In genomic region chr14:101882141-101882935, GRCh38 we compare ENCODE assay signal across 33 cellular contexts.
DNase-seq lines count a peak whose midpoint lies in the region; ATAC-seq and TF ChIP-seq lines count a peak whose summit lies in the region.
"Had no signal": no experiment of that assay in that cellular context is flagged by ENCODE, and none has a peak within 500 bp of the region (broad histone marks: within the 10 kb centered on the region; RNA-seq: fewer than 3 reads in every experiment).

No MANE protein-coding gene starts in this region.

- peaks cover 42 to 83% of the 10 kb centered on the region in 2 donors for H3K36me3 Mint-ChIP-seq in CD4-positive, alpha-beta memory T cell
- H3K36me3 Mint-ChIP-seq in activated naive CD8-positive, alpha-beta T cell = peaks cover 7% of the 10 kb centered on the region

- no peak overlapping the region for H3K27ac ChIP-seq in CD4-positive, alpha-beta memory T cell (ENCODE audit: low read depth, low read length)
- H3K27ac ChIP-seq in neural cell (ENCODE audit: low read length) = peak overlapping the region; percentile 17
- H3K27ac ChIP-seq in brain microvascular endothelial cell = no peak overlapping the region
- H3K27ac ChIP-seq: A549, KMS-11, SK-N-MC, tibial artery, vagina had no signal

- H3K79me2 ChIP-seq in neural cell (replicated peaks; ENCODE audit: insufficient read depth, low read length) = peaks cover 7% of the 10 kb centered on the region

- in situ Hi-C loops in brain microvascular endothelial cell (cut with HindIII; ENCODE audit: low pct_ligation_motif_present, low sequenced_read_pairs) = no loop called here

- peaks cover 0 to 3% (median 0%) of the 10 kb centered on the region in 8 donors for H3K9me3 Mint-ChIP-seq in CD4-positive, alpha-beta memory T cell
- H3K9me3 Mint-ChIP-seq in activated naive CD8-positive, alpha-beta T cell (ENCODE audit: low read depth) = no peaks in the 10 kb centered on the region
- H3K9me3 Mint-ChIP-seq: activated B cell treated with CpG ODN at 0.5 μM for 24 hours, neural crest cell had no signal

- peak; percentile 47 for DNase-seq in activated CD8-positive, alpha-beta memory T cell treated with anti-CD3 and anti-CD28 coated beads for 24 hours
- no peak for DNase-seq in activated CD8-positive, alpha-beta memory T cell treated with anti-CD3 and anti-CD28 coated beads, Interleukin-2, amount 50 U/mL, for 48 hours
- DNase-seq in CD4-positive, alpha-beta memory T cell = no peak
- no peak for DNase-seq in brain microvascular endothelial cell
- no peak for DNase-seq in NCI-H1105 treated with DMSO at 0.1 percent for 48 hours (lab: John Stamatoyannopoulos, UW)
- DNase-seq: activated B cell treated with CpG ODN at 0.5 μM for 24 hours; activated CD4-positive, alpha-beta T cell treated with anti-CD3 and anti-CD28 coated beads, Interleukin-2, amount 50 U/mL, for 48 hours; AML-193; amygdala; DMS153; foreskin melanocyte; H7; heart left ventricle; kidney glomerular epithelial cell; NCI-H1417 treated with DMSO at 0.1 percent for 48 hours; NCI-H2029 treated with DMSO at 0.1 percent for 48 hours; NCI-H2227 treated with DMSO at 0.1 percent for 48 hours; NCI-H526; NK-92 treated with Interleukin-12 subunit alpha and Interleukin-12 subunit beta, amount 100 ng/mL, for 24 hours; PC-3; right cardiac atrium; stimulated activated CD8-positive, alpha-beta memory T cell treated with anti-CD3 and anti-CD28 coated beads, Interleukin-4, amount 100 ng/mL, for 48 hours; T-helper 1 cell; tibial artery had no signal

- no peak overlapping the region for H2AFZ ChIP-seq in neural cell (ENCODE audit: low read depth, low read length)

- no peaks in the 10 kb centered on the region for H3K9me2 ChIP-seq in neural cell (ENCODE audit: insufficient read depth, low read length)

- no peaks in the 10 kb centered on the region for H3K27me3 Mint-ChIP-seq in CD4-positive, alpha-beta memory T cell
- H3K27me3 Mint-ChIP-seq in activated naive CD8-positive, alpha-beta T cell = no peaks in the 10 kb centered on the region
- H3K27me3 Mint-ChIP-seq: activated B cell treated with CpG ODN at 0.5 μM for 24 hours had no signal

- no peaks in the 10 kb centered on the region for H3K9me3 ChIP-seq in CD4-positive, alpha-beta memory T cell (ENCODE audit: control insufficient read depth in 1 of 2, low read length in 2 of 2)
- no peaks in the 10 kb centered on the region for H3K9me3 ChIP-seq in neural cell (ENCODE audit: low read length)
- H3K9me3 ChIP-seq: tibial artery, vagina had no signal

- ATAC-seq in HG03095 (IDR thresholded peaks at IDR 0.05; ENCODE audit: unreplicated experiment) = no peak
- ATAC-seq: A549, PC-3, right cardiac atrium had no signal

- H3K4me1 Mint-ChIP-seq in CD4-positive, alpha-beta memory T cell = peaks cover 20 to 41% (median 32%) of the 10 kb centered on the region in 4 donors
- peaks cover 37% of the 10 kb centered on the region for H3K4me1 Mint-ChIP-seq in activated naive CD8-positive, alpha-beta T cell (ENCODE audit: low read depth)

- peaks cover 79% of the 10 kb centered on the region for H3K36me3 ChIP-seq in CD4-positive, alpha-beta memory T cell (ENCODE audit: insufficient read depth, low read length)
- H3K36me3 ChIP-seq in neural cell (ENCODE audit: insufficient read depth, low read length) = peaks cover 7% of the 10 kb centered on the region
- peaks cover 9% of the 10 kb centered on the region for H3K36me3 ChIP-seq in brain microvascular endothelial cell (replicated peaks)

- H3K27me3 ChIP-seq in CD4-positive, alpha-beta memory T cell (ENCODE audit: insufficient read depth, low read length) = no peaks in the 10 kb centered on the region
- H3K27me3 ChIP-seq in neural cell (ENCODE audit: insufficient read depth, low read depth, low read length) = no peaks in the 10 kb centered on the region
- H3K27me3 ChIP-seq in brain microvascular endothelial cell (replicated peaks) = no peaks in the 10 kb centered on the region
- H3K27me3 ChIP-seq: heart left ventricle, tibial artery, vagina had no signal

- no peak for TF ChIP-seq RAD21 in neural cell (conservative IDR thresholded peaks at IDR 0.05)

- POLR2A ChIA-PET in CD4-positive, alpha-beta memory T cell (lab: Charles Lee; ENCODE audit: partially characterized antibody) = no interaction called here

- no peak for TF ChIP-seq CTCF in neural cell (IDR thresholded peaks at IDR 0.05; ENCODE audit: poor library complexity, severe bottlenecking)
- no peak for TF ChIP-seq CTCF in brain microvascular endothelial cell (IDR thresholded peaks at IDR 0.05; ENCODE audit: low read depth, low read length, missing control alignments)

- TF ChIP-seq EP300 in neural cell (conservative IDR thresholded peaks at IDR 0.05; ENCODE audit: poor library complexity, severe bottlenecking) = no peak

- no peaks in the 10 kb centered on the region for H3F3A ChIP-seq in neural cell (ENCODE audit: insufficient read depth, low read length, poor library complexity, severe bottlenecking)

- H3K27ac Mint-ChIP-seq in CD4-positive, alpha-beta memory T cell = peak overlapping the region in 5 of 7 donors; percentile 44 to 75 (median 72)
- H3K27ac Mint-ChIP-seq in activated naive CD8-positive, alpha-beta T cell = peak overlapping the region; percentile 66

- H3K4me2 ChIP-seq in neural cell (ENCODE audit: low read length) = no peak overlapping the region
- H3K4me2 ChIP-seq: A549, KMS-11 had no signal

- no peak overlapping the region for H3K4me3 ChIP-seq in CD4-positive, alpha-beta memory T cell (ENCODE audit: low read length in 2 of 2)
- H3K4me3 ChIP-seq in neural cell (ENCODE audit: low read length) = no peak overlapping the region
- no peak overlapping the region for H3K4me3 ChIP-seq in brain microvascular endothelial cell (ENCODE audit: low read depth, low read length)
- H3K4me3 ChIP-seq: A549, heart left ventricle, lung, SK-N-MC, tibial artery, vagina had no signal

- CTCF ChIA-PET in CD4-positive, alpha-beta memory T cell (lab: Charles Lee; ENCODE audit: partially characterized antibody) = interaction anchor here (0.6 to 1.2 kb wide), 2 partner anchors 64 to 112 kb away, joined by 3 read pairs; no protein-coding TSS in a partner anchor

- no peaks in the 10 kb centered on the region for H4K20me1 ChIP-seq in neural cell (ENCODE audit: insufficient read depth)

- intact Hi-C loops in CD4-positive, alpha-beta memory T cell (cut with micrococcal nuclease) = no loop called here

- no peak overlapping the region for H3K9ac ChIP-seq in neural cell (ENCODE audit: low read length)
- H3K9ac ChIP-seq: KMS-11 had no signal

- H3K4me1 ChIP-seq in CD4-positive, alpha-beta memory T cell (ENCODE audit: insufficient read depth, low read length) = peaks cover 34% of the 10 kb centered on the region
- H3K4me1 ChIP-seq: A549 had no signal

- H3K4me3 Mint-ChIP-seq in CD4-positive, alpha-beta memory T cell = no peak overlapping the region
- no peak overlapping the region for H3K4me3 Mint-ChIP-seq in activated naive CD8-positive, alpha-beta T cell
- H3K4me3 Mint-ChIP-seq: activated B cell treated with CpG ODN at 0.5 μM for 24 hours, neural crest cell had no signal

TF ChIP-seq in neural cell, 6 proteins besides CTCF, POLR2A, EP300 and RAD21:
- TF ChIP-seq REST (IDR thresholded peaks at IDR 0.05; ENCODE audit: borderline replicate concordance) (no peak), TAF1 (IDR thresholded peaks at IDR 0.05; ENCODE audit: low read depth) (no peak), EZH2 (IDR thresholded peaks at IDR 0.05; ENCODE audit: borderline replicate concordance, insufficient read depth, low read length, poor library complexity, severe bottlenecking) (no peak), SMC3 (conservative IDR thresholded peaks at IDR 0.05; ENCODE audit: poor library complexity) (no peak), POLR2AphosphoS5 (IDR thresholded peaks at IDR 0.05) (no peak), MXI1 (conservative IDR thresholded peaks at IDR 0.05; ENCODE audit: poor library complexity, severe bottlenecking) (no peak)
